In genomic region chr12:18798445-18799139, GRCh38 we compare ENCODE assay signal across 21 cellular contexts.
DNase-seq lines count a peak whose midpoint lies in the region; TF ChIP-seq lines count a peak whose summit lies in the region.
"Had no signal": no experiment of that assay in that cellular context is flagged by ENCODE, and none has a peak within 500 bp of the region (broad histone marks: within the 10 kb centered on the region; RNA-seq: fewer than 3 reads in every experiment).

No MANE protein-coding gene starts in this region.

- no peak for DNase-seq in SK-N-SH
- peak; percentile 11 for DNase-seq in fibroblast of mammary gland (ENCODE audit: low read depth)
- no peak for DNase-seq in mesothelial cell of epicardium (ENCODE audit: low spot score in 2 of 2, unreplicated experiment in 2 of 2)
- no peak for DNase-seq in uterus
- no peak for DNase-seq in pons (ENCODE audit: low spot score)
- no peak for DNase-seq in stimulated activated CD4-positive, alpha-beta T cell treated with anti-CD3 and anti-CD28 coated beads, Interleukin-4, amount 100 ng/mL, for 4 hours
- DNase-seq in SW 1271 (lab: John Stamatoyannopoulos, UW): no peak
- DNase-seq: activated CD4-positive, alpha-beta T cell treated with anti-CD3 and anti-CD28 coated beads, Interleukin-2, amount 10 ng/mL, durations not matched to agents 7 days and 5 days; activated naive CD4-positive, alpha-beta T cell treated with anti-CD3 and anti-CD28 coated beads for 36 hours; activated T-cell treated with anti-CD3 and anti-CD28 coated beads for 4 hours; CD4-positive, CD25-positive, alpha-beta regulatory T cell; DND-41; effector memory CD4-positive, alpha-beta T cell; GOT3; Kasumi-1; NCI-H1417 treated with DMSO at 0.1 percent for 48 hours; NCI-H226; SIG-M5; stimulated activated CD4-positive, alpha-beta T cell treated with anti-CD3 and anti-CD28 coated beads, Interleukin-15, amount 100 ng/mL, for 24 hours; T1000 had no signal

- no peaks in the 10 kb centered on the region for H3K79me2 ChIP-seq in SK-N-SH (ENCODE audit: insufficient read depth)

- TF ChIP-seq EP300 in SK-N-SH (IDR thresholded peaks at IDR 0.05; ENCODE audit: borderline replicate concordance in 1 of 2, low read depth in 1 of 2, low read length in 1 of 2): no peak

- H3K4me1 Mint-ChIP-seq in mesothelial cell of epicardium: peaks cover 21% of the 10 kb centered on the region
- H3K4me1 Mint-ChIP-seq: activated CD4-positive, alpha-beta T cell treated with anti-CD3 and anti-CD28 coated beads, Interleukin-2, amount 10 ng/mL, durations not matched to agents 7 days and 5 days; CD4-positive, CD25-positive, alpha-beta regulatory T cell had no signal

- POLR2A ChIA-PET in SK-N-SH (lab: Yijun Ruan, JAX): no interaction called here

- no peaks in the 10 kb centered on the region for H4K20me1 ChIP-seq in SK-N-SH (ENCODE audit: insufficient read depth)

- H3K27ac Mint-ChIP-seq in mesothelial cell of epicardium: peak overlapping the region; percentile 67
- H3K27ac Mint-ChIP-seq: activated CD4-positive, alpha-beta T cell treated with anti-CD3 and anti-CD28 coated beads, Interleukin-2, amount 10 ng/mL, durations not matched to agents 7 days and 5 days; activated naive CD4-positive, alpha-beta T cell treated with anti-CD3 and anti-CD28 coated beads for 36 hours; CD4-positive, CD25-positive, alpha-beta regulatory T cell had no signal

- H3K9me3 ChIP-seq in SK-N-SH: no peaks in the 10 kb centered on the region
- no peaks in the 10 kb centered on the region for H3K9me3 ChIP-seq in uterus

- peaks cover 12% of the 10 kb centered on the region for H3F3A ChIP-seq in SK-N-SH (replicated peaks; ENCODE audit: insufficient read depth)

- no peak overlapping the region for H2AFZ ChIP-seq in SK-N-SH (ENCODE audit: low read depth)

- CTCF ChIA-PET in SK-N-SH (lab: Yijun Ruan, JAX): no interaction called here

- peak overlapping the region; percentile 34; the same call in 1 of the 2 replicates for H3K4me2 ChIP-seq in SK-N-SH

- H3K9me2 ChIP-seq in SK-N-SH: no peaks in the 10 kb centered on the region

- H3K27me3 ChIP-seq in SK-N-SH (ENCODE audit: insufficient read depth): no peaks in the 10 kb centered on the region
- H3K27me3 ChIP-seq in uterus: no peaks in the 10 kb centered on the region
- H3K27me3 ChIP-seq: cardiac muscle cell had no signal

- H3K4me3 ChIP-seq in SK-N-SH (ENCODE audit: low read depth in 2 of 2, low read length in 1 of 2) (no peak overlapping the region; a peak in 1 of 4 replicates), fibroblast of mammary gland (ENCODE audit: control insufficient read depth, low read depth, low read length) (no peak overlapping the region), uterus (no peak overlapping the region)
- H3K4me3 ChIP-seq: cardiac muscle cell had no signal

- 24% methylated on average over 3 of the region's 3 CpGs for WGBS in SK-N-SH (ENCODE audit: low lambda C conversion rate)

- H3K36me3 Mint-ChIP-seq in mesothelial cell of epicardium: no peaks in the 10 kb centered on the region
- H3K36me3 Mint-ChIP-seq: CD4-positive, CD25-positive, alpha-beta regulatory T cell had no signal

- intact Hi-C loops in uterus (cut with DNase I; ENCODE audit: low total_unique reads): no loop called here

- no peak for TF ChIP-seq POLR2A in uterus (IDR thresholded peaks at IDR 0.05)

- no peaks in the 10 kb centered on the region for H3K27me3 Mint-ChIP-seq in mesothelial cell of epicardium (ENCODE audit: low read depth)
- H3K27me3 Mint-ChIP-seq: activated CD4-positive, alpha-beta T cell treated with anti-CD3 and anti-CD28 coated beads, Interleukin-2, amount 10 ng/mL, durations not matched to agents 7 days and 5 days; CD4-positive, CD25-positive, alpha-beta regulatory T cell had no signal

- no peak overlapping the region for H3K4me3 Mint-ChIP-seq in mesothelial cell of epicardium
- H3K4me3 Mint-ChIP-seq: activated CD4-positive, alpha-beta T cell treated with anti-CD3 and anti-CD28 coated beads, Interleukin-2, amount 10 ng/mL, durations not matched to agents 7 days and 5 days; activated naive CD4-positive, alpha-beta T cell treated with anti-CD3 and anti-CD28 coated beads for 36 hours; CD4-positive, CD25-positive, alpha-beta regulatory T cell had no signal

- TF ChIP-seq CTCF in SK-N-SH (IDR thresholded peaks at IDR 0.05) (no peak), fibroblast of mammary gland (conservative IDR thresholded peaks at IDR 0.05; ENCODE audit: control insufficient read depth, insufficient read depth, low read depth, low read length) (no peak), mesothelial cell of epicardium (IDR thresholded peaks at IDR 0.05; ENCODE audit: unreplicated experiment) (no peak), uterus (IDR thresholded peaks at IDR 0.05) (no peak)

- no peak overlapping the region for H3K9ac ChIP-seq in SK-N-SH

- H3K4me1 ChIP-seq in SK-N-SH (ENCODE audit: control insufficient read depth in 1 of 2, insufficient read depth in 2 of 2, low read depth in 1 of 2, low read length in 1 of 2) (peaks cover 0 to 4% of the 10 kb centered on the region in 2 experiments; a peak in 1 of 4 replicates), uterus (no peaks in the 10 kb centered on the region)

- H3K27ac ChIP-seq in SK-N-SH (ENCODE audit: low read depth in 2 of 2, low read length in 1 of 2) (peak overlapping the region in 1 of 2 experiments; percentile 54; a peak in 1 of 4 replicates), uterus (peak overlapping the region; percentile 57 to 73)
- H3K27ac ChIP-seq: cardiac muscle cell had no signal

- no peak for TF ChIP-seq RAD21 in SK-N-SH (IDR thresholded peaks at IDR 0.05; ENCODE audit: low read length)

- no peaks in the 10 kb centered on the region for H3K36me3 ChIP-seq in SK-N-SH (replicated peaks in 1 of 2; ENCODE audit: control insufficient read depth in 1 of 2, insufficient read depth in 2 of 2, low read length in 1 of 2)
- no peaks in the 10 kb centered on the region for H3K36me3 ChIP-seq in uterus
- H3K36me3 ChIP-seq: cardiac muscle cell had no signal

- no peaks in the 10 kb centered on the region for H3K9me3 Mint-ChIP-seq in mesothelial cell of epicardium
- H3K9me3 Mint-ChIP-seq: activated CD4-positive, alpha-beta T cell treated with anti-CD3 and anti-CD28 coated beads, Interleukin-2, amount 10 ng/mL, durations not matched to agents 7 days and 5 days; activated naive CD4-positive, alpha-beta T cell treated with anti-CD3 and anti-CD28 coated beads for 36 hours had no signal

TF ChIP-seq in SK-N-SH, 30 proteins besides CTCF, POLR2A, EP300 and RAD21:
- TF ChIP-seq GATA2 (CRISPR knock-in tag; IDR thresholded peaks at IDR 0.05) (no peak), FOSL2 (IDR thresholded peaks at IDR 0.05; ENCODE audit: borderline replicate concordance, low read depth) (no peak)
